ENCODE assay signal across 2 cellular contexts in the genomic region with DNA sequence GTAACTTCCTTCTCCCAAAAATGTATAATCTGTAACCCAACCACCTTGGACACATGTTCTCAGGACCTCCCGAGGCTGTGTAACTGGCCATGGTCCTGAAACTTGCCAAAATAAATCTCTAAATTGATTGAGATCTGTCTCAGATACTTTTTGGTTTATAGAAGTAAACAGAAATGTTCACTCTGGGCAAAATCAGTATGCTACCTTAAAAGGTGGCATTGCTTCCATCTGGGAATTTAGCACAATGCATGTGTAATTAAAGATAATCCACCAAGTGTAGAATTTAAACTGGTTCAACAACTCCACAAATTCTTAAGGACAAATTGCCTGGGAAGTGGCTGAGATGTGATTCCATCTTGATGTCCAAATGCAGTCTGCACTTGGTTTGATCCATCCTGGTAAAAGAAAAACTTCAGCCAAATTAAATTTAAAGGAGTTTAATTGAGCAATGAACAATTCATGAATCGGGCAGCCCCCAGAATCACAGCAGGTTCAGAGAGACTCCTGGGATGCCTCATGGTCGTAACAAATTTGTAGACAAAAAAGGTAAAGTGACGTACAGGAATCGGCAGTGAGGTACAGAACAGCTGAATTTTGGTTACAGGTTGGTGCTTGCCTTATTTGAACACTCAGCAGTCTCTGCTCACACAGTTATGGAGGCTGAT.
A peak's percentile ranks its signal among the peaks of the same experiment; 100 is the strongest.
TF ChIP-seq lines count a peak whose summit lies in the region.

No MANE protein-coding gene starts in this region.

TF ChIP-seq in HCT116, 20 proteins besides CTCF, POLR2A, EP300 and RAD21:
- TF ChIP-seq SIN3A (IDR thresholded peaks at IDR 0.05; ENCODE audit: low read depth) (no peak), SP1 (IDR thresholded peaks at IDR 0.05; ENCODE audit: low read depth) (no peak), YY1 (IDR thresholded peaks at IDR 0.05; ENCODE audit: extremely low read depth, insufficient replicate concordance, low read depth, low read length) (no peak), JUND (IDR thresholded peaks at IDR 0.05) (no peak), EGR1 (IDR thresholded peaks at IDR 0.05; ENCODE audit: low read depth) (no peak), SRF (IDR thresholded peaks at IDR 0.05; ENCODE audit: low read depth) (no peak)
- TF ChIP-seq, protein P1, sequence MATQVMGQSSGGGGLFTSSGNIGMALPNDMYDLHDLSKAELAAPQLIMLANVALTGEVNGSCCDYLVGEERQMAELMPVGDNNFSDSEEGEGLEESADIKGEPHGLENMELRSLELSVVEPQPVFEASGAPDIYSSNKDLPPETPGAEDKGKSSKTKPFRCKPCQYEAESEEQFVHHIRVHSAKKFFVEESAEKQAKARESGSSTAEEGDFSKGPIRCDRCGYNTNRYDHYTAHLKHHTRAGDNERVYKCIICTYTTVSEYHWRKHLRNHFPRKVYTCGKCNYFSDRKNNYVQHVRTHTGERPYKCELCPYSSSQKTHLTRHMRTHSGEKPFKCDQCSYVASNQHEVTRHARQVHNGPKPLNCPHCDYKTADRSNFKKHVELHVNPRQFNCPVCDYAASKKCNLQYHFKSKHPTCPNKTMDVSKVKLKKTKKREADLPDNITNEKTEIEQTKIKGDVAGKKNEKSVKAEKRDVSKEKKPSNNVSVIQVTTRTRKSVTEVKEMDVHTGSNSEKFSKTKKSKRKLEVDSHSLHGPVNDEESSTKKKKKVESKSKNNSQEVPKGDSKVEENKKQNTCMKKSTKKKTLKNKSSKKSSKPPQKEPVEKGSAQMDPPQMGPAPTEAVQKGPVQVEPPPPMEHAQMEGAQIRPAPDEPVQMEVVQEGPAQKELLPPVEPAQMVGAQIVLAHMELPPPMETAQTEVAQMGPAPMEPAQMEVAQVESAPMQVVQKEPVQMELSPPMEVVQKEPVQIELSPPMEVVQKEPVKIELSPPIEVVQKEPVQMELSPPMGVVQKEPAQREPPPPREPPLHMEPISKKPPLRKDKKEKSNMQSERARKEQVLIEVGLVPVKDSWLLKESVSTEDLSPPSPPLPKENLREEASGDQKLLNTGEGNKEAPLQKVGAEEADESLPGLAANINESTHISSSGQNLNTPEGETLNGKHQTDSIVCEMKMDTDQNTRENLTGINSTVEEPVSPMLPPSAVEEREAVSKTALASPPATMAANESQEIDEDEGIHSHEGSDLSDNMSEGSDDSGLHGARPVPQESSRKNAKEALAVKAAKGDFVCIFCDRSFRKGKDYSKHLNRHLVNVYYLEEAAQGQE (IDR thresholded peaks at IDR 0.05; ENCODE audit: low read depth) = peak; percentile 57
- TF ChIP-seq, protein P2, sequence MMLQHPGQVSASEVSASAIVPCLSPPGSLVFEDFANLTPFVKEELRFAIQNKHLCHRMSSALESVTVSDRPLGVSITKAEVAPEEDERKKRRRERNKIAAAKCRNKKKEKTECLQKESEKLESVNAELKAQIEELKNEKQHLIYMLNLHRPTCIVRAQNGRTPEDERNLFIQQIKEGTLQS (IDR thresholded peaks at IDR 0.05) = no peak

TF ChIP-seq in K562, 482 proteins besides CTCF, POLR2A, EP300 and RAD21:
- TF ChIP-seq MIER1 (IDR thresholded peaks at IDR 0.05; ENCODE audit: low read depth) (peak; percentile 86), CCNT2 (IDR thresholded peaks at IDR 0.05; ENCODE audit: borderline replicate concordance, extremely low read depth, insufficient read length, low read depth, low read length) (no peak), EHMT2 (IDR thresholded peaks at IDR 0.05) (peak; percentile 93)
- TF ChIP-seq, protein P1 (CRISPR knock-in tag; IDR thresholded peaks at IDR 0.05; ENCODE audit: low read depth) = 0 out of 2 replicates have a peak, but pooled peaks have one; percentile 25
